Comparison of ENCODE assay signal across 1 cellular context in the genomic region with DNA sequence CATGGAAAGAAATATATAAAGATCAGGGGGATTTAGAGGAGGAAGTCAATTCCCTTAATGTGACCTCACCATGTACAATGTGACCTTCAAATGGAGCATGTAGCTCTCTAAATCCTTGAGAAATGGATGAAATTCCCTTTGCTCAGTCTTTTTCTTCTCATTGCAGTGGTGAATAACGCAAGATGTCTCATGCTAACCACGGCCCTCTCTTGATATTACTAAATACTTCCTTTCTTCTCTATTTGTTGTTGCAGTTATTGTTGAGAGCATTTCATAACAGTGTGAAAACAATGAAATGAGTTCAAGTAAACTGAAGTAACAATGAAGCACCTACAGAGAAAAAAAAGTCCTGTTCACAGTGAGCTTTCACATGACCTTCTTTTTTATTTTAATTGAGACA.
TF ChIP-seq lines count a peak whose summit lies in the region.

No MANE protein-coding gene starts in this region.

TF ChIP-seq in K562, 482 proteins besides CTCF, POLR2A, EP300 and RAD21 (continued from another document):
- TF ChIP-seq, protein P1, sequence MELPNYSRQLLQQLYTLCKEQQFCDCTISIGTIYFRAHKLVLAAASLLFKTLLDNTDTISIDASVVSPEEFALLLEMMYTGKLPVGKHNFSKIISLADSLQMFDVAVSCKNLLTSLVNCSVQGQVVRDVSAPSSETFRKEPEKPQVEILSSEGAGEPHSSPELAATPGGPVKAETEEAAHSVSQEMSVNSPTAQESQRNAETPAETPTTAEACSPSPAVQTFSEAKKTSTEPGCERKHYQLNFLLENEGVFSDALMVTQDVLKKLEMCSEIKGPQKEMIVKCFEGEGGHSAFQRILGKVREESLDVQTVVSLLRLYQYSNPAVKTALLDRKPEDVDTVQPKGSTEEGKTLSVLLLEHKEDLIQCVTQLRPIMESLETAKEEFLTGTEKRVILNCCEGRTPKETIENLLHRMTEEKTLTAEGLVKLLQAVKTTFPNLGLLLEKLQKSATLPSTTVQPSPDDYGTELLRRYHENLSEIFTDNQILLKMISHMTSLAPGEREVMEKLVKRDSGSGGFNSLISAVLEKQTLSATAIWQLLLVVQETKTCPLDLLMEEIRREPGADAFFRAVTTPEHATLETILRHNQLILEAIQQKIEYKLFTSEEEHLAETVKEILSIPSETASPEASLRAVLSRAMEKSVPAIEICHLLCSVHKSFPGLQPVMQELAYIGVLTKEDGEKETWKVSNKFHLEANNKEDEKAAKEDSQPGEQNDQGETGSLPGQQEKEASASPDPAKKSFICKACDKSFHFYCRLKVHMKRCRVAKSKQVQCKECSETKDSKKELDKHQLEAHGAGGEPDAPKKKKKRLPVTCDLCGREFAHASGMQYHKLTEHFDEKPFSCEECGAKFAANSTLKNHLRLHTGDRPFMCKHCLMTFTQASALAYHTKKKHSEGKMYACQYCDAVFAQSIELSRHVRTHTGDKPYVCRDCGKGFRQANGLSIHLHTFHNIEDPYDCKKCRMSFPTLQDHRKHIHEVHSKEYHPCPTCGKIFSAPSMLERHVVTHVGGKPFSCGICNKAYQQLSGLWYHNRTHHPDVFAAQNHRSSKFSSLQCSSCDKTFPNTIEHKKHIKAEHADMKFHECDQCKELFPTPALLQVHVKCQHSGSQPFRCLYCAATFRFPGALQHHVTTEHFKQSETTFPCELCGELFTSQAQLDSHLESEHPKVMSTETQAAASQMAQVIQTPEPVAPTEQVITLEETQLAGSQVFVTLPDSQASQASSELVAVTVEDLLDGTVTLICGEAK (IDR thresholded peaks at IDR 0.05) = no peak
- TF ChIP-seq, protein P1 (CRISPR knock-in tag; IDR thresholded peaks at IDR 0.05) = no peak
- TF ChIP-seq POLR2H (tag; IDR thresholded peaks at IDR 0.05; ENCODE audit: low read depth) (no peak), ETV1 (tag; conservative IDR thresholded peaks at IDR 0.05; ENCODE audit: low read depth) (no peak), GATA2 (CRISPR knock-in tag; IDR thresholded peaks at IDR 0.05) (no peak), DNMT1 (IDR thresholded peaks at IDR 0.05) (no peak), ZNF175 (CRISPR knock-in tag; IDR thresholded peaks at IDR 0.05; ENCODE audit: low read depth) (no peak), NFRKB (IDR thresholded peaks at IDR 0.05; ENCODE audit: low read depth) (no peak), HIVEP1 (CRISPR knock-in tag; IDR thresholded peaks at IDR 0.05) (no peak), TCF7 (IDR thresholded peaks at IDR 0.05; ENCODE audit: borderline replicate concordance) (no peak), TEAD1 (CRISPR knock-in tag; IDR thresholded peaks at IDR 0.05) (no peak), U2AF1 (optimal IDR thresholded peaks at IDR 0.05; ENCODE audit: low read depth, low read length) (no peak), HMGN3 (IDR thresholded peaks at IDR 0.05; ENCODE audit: borderline replicate concordance, extremely low read depth, insufficient read length, low read depth, low read length) (no peak), RHOXF2B (CRISPR knock-in tag; conservative IDR thresholded peaks at IDR 0.05) (no peak)
- TF ChIP-seq, protein P2, sequence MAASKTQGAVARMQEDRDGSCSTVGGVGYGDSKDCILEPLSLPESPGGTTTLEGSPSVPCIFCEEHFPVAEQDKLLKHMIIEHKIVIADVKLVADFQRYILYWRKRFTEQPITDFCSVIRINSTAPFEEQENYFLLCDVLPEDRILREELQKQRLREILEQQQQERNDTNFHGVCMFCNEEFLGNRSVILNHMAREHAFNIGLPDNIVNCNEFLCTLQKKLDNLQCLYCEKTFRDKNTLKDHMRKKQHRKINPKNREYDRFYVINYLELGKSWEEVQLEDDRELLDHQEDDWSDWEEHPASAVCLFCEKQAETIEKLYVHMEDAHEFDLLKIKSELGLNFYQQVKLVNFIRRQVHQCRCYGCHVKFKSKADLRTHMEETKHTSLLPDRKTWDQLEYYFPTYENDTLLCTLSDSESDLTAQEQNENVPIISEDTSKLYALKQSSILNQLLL (CRISPR knock-in tag; IDR thresholded peaks at IDR 0.05; ENCODE audit: borderline replicate concordance) = no peak
- TF ChIP-seq, protein P3, sequence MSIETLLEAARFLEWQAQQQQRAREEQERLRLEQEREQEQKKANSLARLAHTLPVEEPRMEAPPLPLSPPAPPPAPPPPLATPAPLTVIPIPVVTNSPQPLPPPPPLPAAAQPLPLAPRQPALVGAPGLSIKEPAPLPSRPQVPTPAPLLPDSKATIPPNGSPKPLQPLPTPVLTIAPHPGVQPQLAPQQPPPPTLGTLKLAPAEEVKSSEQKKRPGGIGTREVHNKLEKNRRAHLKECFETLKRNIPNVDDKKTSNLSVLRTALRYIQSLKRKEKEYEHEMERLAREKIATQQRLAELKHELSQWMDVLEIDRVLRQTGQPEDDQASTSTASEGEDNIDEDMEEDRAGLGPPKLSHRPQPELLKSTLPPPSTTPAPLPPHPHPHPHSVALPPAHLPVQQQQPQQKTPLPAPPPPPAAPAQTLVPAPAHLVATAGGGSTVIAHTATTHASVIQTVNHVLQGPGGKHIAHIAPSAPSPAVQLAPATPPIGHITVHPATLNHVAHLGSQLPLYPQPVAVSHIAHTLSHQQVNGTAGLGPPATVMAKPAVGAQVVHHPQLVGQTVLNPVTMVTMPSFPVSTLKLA (conservative IDR thresholded peaks at IDR 0.05) = no peak
- TF ChIP-seq, protein P4, sequence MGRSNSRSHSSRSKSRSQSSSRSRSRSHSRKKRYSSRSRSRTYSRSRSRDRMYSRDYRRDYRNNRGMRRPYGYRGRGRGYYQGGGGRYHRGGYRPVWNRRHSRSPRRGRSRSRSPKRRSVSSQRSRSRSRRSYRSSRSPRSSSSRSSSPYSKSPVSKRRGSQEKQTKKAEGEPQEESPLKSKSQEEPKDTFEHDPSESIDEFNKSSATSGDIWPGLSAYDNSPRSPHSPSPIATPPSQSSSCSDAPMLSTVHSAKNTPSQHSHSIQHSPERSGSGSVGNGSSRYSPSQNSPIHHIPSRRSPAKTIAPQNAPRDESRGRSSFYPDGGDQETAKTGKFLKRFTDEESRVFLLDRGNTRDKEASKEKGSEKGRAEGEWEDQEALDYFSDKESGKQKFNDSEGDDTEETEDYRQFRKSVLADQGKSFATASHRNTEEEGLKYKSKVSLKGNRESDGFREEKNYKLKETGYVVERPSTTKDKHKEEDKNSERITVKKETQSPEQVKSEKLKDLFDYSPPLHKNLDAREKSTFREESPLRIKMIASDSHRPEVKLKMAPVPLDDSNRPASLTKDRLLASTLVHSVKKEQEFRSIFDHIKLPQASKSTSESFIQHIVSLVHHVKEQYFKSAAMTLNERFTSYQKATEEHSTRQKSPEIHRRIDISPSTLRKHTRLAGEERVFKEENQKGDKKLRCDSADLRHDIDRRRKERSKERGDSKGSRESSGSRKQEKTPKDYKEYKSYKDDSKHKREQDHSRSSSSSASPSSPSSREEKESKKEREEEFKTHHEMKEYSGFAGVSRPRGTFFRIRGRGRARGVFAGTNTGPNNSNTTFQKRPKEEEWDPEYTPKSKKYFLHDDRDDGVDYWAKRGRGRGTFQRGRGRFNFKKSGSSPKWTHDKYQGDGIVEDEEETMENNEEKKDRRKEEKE (IDR thresholded peaks at IDR 0.05; ENCODE audit: borderline replicate concordance in 1 of 2, control insufficient read depth in 1 of 2, low read depth in 2 of 2, low read length in 1 of 2) = no peak
